ENCODE assay signal across 13 cellular contexts in the genomic region with DNA sequence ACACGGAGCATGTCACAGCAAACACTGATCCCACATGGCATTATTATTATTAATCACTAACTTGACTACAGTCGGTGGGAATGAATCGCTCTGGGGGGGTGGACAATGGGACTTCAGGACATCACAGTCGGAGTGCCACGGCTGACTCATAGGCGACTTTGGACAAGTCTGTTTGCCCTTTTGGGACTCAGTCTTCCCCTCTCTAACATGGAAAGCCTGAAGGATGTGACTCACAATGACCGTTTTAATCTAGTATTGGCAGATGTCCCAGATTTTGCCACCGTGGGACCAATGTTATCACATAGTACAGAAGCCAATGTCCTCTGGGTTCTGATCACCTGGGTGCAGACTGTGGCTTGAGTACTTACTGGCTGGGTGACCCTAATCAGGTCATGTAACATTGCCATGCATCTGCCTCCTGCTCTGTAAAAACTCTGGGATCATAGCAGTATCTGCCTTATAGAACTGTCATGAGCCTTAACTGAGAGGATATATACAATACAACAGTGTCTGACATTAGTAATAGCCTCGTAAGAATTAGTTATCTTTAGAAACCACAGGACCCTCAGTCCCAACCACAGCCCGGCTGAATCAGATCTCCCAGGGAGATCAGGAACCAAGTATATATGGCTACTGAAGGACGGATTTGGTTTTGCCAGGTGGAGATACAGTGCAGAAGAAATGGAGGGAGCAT.
DNase-seq lines count a peak whose midpoint lies in the region; ATAC-seq, FAIRE-seq and TF ChIP-seq lines count a peak whose summit lies in the region.
"Had no signal": no experiment of that assay in that cellular context is flagged by ENCODE, and none has a peak within 500 bp of the region (broad histone marks: within the 10 kb centered on the region; RNA-seq: fewer than 3 reads in every experiment).

No MANE protein-coding gene starts in this region.

- peak overlapping the region; percentile 71 for H3K4me2 ChIP-seq in BLaER1
- peak overlapping the region; percentile 34 for H3K4me2 ChIP-seq in keratinocyte (ENCODE audit: control insufficient read depth, extremely low read depth, insufficient read depth, low read depth, low read length)

- ATAC-seq in SK-N-SH treated with all-trans-retinoic acid at 6 μM for 48 hours = peak; percentile 37; the same call in 2 of the 3 replicates
- no peak for ATAC-seq in natural killer cell
- ATAC-seq in activated T-cell treated with anti-CD3 and anti-CD28 coated beads, Interleukin-2, amount 50 U/mL, for 72 hours (replicated peaks in 1 of 2) = no peak
- ATAC-seq in GM18907 (IDR thresholded peaks at IDR 0.05; ENCODE audit: unreplicated experiment) = no peak

- H2AFZ ChIP-seq in keratinocyte (ENCODE audit: control insufficient read depth, low read length) = no peak overlapping the region

- no peak overlapping the region for H3K9ac ChIP-seq in BLaER1
- no peak overlapping the region for H3K9ac ChIP-seq in keratinocyte (ENCODE audit: control insufficient read depth, extremely low read depth, insufficient read depth, low read length)

- no peaks in the 10 kb centered on the region for H3K79me2 ChIP-seq in keratinocyte (ENCODE audit: control insufficient read depth, insufficient read depth, low read length)

- H3K36me3 Mint-ChIP-seq in natural killer cell = no peaks in the 10 kb centered on the region
- H3K36me3 Mint-ChIP-seq in activated T-cell treated with anti-CD3 and anti-CD28 coated beads, Interleukin-2, amount 50 U/mL, for 72 hours (ENCODE audit: insufficient read depth in 2 of 2) = no peaks in the 10 kb centered on the region
- H3K36me3 Mint-ChIP-seq: CD14-positive monocyte had no signal

- no peaks in the 10 kb centered on the region for H4K20me1 ChIP-seq in BLaER1
- H4K20me1 ChIP-seq in keratinocyte (ENCODE audit: control insufficient read depth, extremely low read depth, insufficient read depth, low read length) = no peaks in the 10 kb centered on the region

- TF ChIP-seq CTCF in keratinocyte (optimal IDR thresholded peaks at IDR 0.05 in 1 of 3, IDR thresholded peaks at IDR 0.05 in 1 of 3, conservative IDR thresholded peaks at IDR 0.05 in 1 of 3; ENCODE audit: extremely low read depth in 1 of 3, insufficient read depth in 2 of 3, low read length in 3 of 3) (no peak), natural killer cell (IDR thresholded peaks at IDR 0.05) (no peak)

- peaks cover 58% of the 10 kb centered on the region for H3K4me1 ChIP-seq in BLaER1
- H3K4me1 ChIP-seq in keratinocyte (ENCODE audit: control insufficient read depth, extremely low read depth, insufficient read depth, low read length) = peaks cover 67% of the 10 kb centered on the region

- H3K4me3 Mint-ChIP-seq in natural killer cell = no peak overlapping the region
- no peak overlapping the region for H3K4me3 Mint-ChIP-seq in activated T-cell treated with anti-CD3 and anti-CD28 coated beads, Interleukin-2, amount 50 U/mL, for 72 hours
- H3K4me3 Mint-ChIP-seq: CD14-positive monocyte had no signal

- dilution Hi-C loops in keratinocyte (cut with MboI; ENCODE audit: extremely low pct_ligation_motif_present, low sequenced_read_pairs) = no loop called here

- H3K9me3 ChIP-seq in BLaER1 = no peaks in the 10 kb centered on the region
- no peaks in the 10 kb centered on the region for H3K9me3 ChIP-seq in keratinocyte (ENCODE audit: control insufficient read depth, low read depth, low read length)
- H3K9me3 ChIP-seq: ovary had no signal

- peak; percentile 91 for FAIRE-seq in keratinocyte (lab: Jason Lieb, UNC)

- H3K27me3 Mint-ChIP-seq in natural killer cell (ENCODE audit: low read depth in 2 of 2) = peaks cover 8 to 29% of the 10 kb centered on the region in 2 donors
- H3K27me3 Mint-ChIP-seq in activated T-cell treated with anti-CD3 and anti-CD28 coated beads, Interleukin-2, amount 50 U/mL, for 72 hours (ENCODE audit: low read depth) = no peaks in the 10 kb centered on the region

- no peaks in the 10 kb centered on the region for H3K9me1 ChIP-seq in keratinocyte (ENCODE audit: control insufficient read depth, extremely low read depth, insufficient read depth, low read length)

- DNase-seq in HPDE6-E6E7 (ENCODE audit: extremely low spot score) (peak; percentile 44), keratinocyte (ENCODE audit: low read depth, low spot score) (peak; percentile 94), natural killer cell (no peak), NCI-H146 (lab: John Stamatoyannopoulos, UW) (no peak)
- no peak for DNase-seq in activated T-cell treated with anti-CD3 and anti-CD28 coated beads, Interleukin-2, amount 50 U/mL, for 72 hours
- DNase-seq: anterior cingulate cortex; NCI-H446; ovary; stimulated activated CD4-positive, alpha-beta T cell treated with anti-CD3 and anti-CD28 coated beads, Interleukin-1b, Interleukin-23, amount 100 ng/mL, for 48 hours had no signal

- no peaks in the 10 kb centered on the region for H3K36me3 ChIP-seq in BLaER1
- H3K36me3 ChIP-seq in keratinocyte (ENCODE audit: control insufficient read depth in 2 of 2, extremely low read depth in 1 of 2, insufficient read depth in 2 of 2, low read length in 2 of 2) = no peaks in the 10 kb centered on the region
- H3K36me3 ChIP-seq: ovary had no signal

- H3K27me3 ChIP-seq in BLaER1 (no peaks in the 10 kb centered on the region), keratinocyte (ENCODE audit: control insufficient read depth, extremely low read depth, insufficient read depth, low read length) (peaks cover 3% of the 10 kb centered on the region)
- H3K27me3 ChIP-seq: ovary had no signal

- intact Hi-C loops in natural killer cell (cut with micrococcal nuclease) = no loop called here

- no peaks in the 10 kb centered on the region for H3K9me3 Mint-ChIP-seq in natural killer cell
- peaks cover 0 to 1% of the 10 kb centered on the region in 2 donors for H3K9me3 Mint-ChIP-seq in activated T-cell treated with anti-CD3 and anti-CD28 coated beads, Interleukin-2, amount 50 U/mL, for 72 hours

- peaks cover 5 to 6% of the 10 kb centered on the region in 2 donors for H3K4me1 Mint-ChIP-seq in natural killer cell
- peaks cover 17% of the 10 kb centered on the region for H3K4me1 Mint-ChIP-seq in activated T-cell treated with anti-CD3 and anti-CD28 coated beads, Interleukin-2, amount 50 U/mL, for 72 hours (ENCODE audit: low read depth)
- H3K4me1 Mint-ChIP-seq: CD14-positive monocyte had no signal

- H3K4me3 ChIP-seq in BLaER1 (no peak overlapping the region), keratinocyte (ENCODE audit: control insufficient read depth in 2 of 3, extremely low read depth in 1 of 3, insufficient read depth in 2 of 3, low read depth in 1 of 3, low read length in 3 of 3) (no peak overlapping the region)
- H3K4me3 ChIP-seq: ovary had no signal

- no peak overlapping the region for H3K27ac Mint-ChIP-seq in natural killer cell
- H3K27ac Mint-ChIP-seq in activated T-cell treated with anti-CD3 and anti-CD28 coated beads, Interleukin-2, amount 50 U/mL, for 72 hours = no peak overlapping the region
- H3K27ac Mint-ChIP-seq: CD14-positive monocyte had no signal

- no peak overlapping the region for H3K27ac ChIP-seq in BLaER1
- H3K27ac ChIP-seq in keratinocyte (ENCODE audit: control insufficient read depth, insufficient read depth, low read length) = peak overlapping the region; percentile 34
- H3K27ac ChIP-seq: ovary had no signal

TF ChIP-seq in SK-N-SH treated with all-trans-retinoic acid at 6 μM for 48 hours, 23 proteins besides CTCF, POLR2A, EP300 and RAD21 (continues in another document):
- TF ChIP-seq ZFP3 (CRISPR knock-in tag; IDR thresholded peaks at IDR 0.05) (no peak), ZNF8 (CRISPR knock-in tag; IDR thresholded peaks at IDR 0.05) (no peak), PPARA (CRISPR knock-in tag; IDR thresholded peaks at IDR 0.05; ENCODE audit: borderline replicate concordance) (no peak), RARB (CRISPR knock-in tag; IDR thresholded peaks at IDR 0.05) (no peak), ZNF565 (CRISPR knock-in tag; conservative IDR thresholded peaks at IDR 0.05; ENCODE audit: low read depth) (no peak), ZC3H10 (CRISPR knock-in tag; IDR thresholded peaks at IDR 0.05) (no peak), BACH2 (CRISPR knock-in tag; IDR thresholded peaks at IDR 0.05; ENCODE audit: borderline replicate concordance) (no peak), ARNTL (CRISPR knock-in tag; IDR thresholded peaks at IDR 0.05; ENCODE audit: borderline replicate concordance, low read depth) (no peak)
- TF ChIP-seq, protein P1, sequence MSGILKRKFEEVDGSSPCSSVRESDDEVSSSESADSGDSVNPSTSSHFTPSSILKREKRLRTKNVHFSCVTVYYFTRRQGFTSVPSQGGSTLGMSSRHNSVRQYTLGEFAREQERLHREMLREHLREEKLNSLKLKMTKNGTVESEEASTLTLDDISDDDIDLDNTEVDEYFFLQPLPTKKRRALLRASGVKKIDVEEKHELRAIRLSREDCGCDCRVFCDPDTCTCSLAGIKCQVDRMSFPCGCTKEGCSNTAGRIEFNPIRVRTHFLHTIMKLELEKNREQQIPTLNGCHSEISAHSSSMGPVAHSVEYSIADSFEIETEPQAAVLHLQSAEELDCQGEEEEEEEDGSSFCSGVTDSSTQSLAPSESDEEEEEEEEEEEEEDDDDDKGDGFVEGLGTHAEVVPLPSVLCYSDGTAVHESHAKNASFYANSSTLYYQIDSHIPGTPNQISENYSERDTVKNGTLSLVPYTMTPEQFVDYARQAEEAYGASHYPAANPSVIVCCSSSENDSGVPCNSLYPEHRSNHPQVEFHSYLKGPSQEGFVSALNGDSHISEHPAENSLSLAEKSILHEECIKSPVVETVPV (CRISPR knock-in tag; IDR thresholded peaks at IDR 0.05) = no peak
- TF ChIP-seq, protein P2, sequence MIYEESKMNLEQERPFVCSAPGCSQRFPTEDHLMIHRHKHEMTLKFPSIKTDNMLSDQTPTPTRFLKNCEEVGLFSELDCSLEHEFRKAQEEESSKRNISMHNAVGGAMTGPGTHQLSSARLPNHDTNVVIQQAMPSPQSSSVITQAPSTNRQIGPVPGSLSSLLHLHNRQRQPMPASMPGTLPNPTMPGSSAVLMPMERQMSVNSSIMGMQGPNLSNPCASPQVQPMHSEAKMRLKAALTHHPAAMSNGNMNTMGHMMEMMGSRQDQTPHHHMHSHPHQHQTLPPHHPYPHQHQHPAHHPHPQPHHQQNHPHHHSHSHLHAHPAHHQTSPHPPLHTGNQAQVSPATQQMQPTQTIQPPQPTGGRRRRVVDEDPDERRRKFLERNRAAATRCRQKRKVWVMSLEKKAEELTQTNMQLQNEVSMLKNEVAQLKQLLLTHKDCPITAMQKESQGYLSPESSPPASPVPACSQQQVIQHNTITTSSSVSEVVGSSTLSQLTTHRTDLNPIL (CRISPR knock-in tag; IDR thresholded peaks at IDR 0.05; ENCODE audit: low read depth) = no peak

Comparison
In these comparisons a context has a peak if more than half of its experiments do, and no peak if none do; other contexts are left out.
1. DNase-seq: peak in HPDE6-E6E7 (single experiment) and keratinocyte (single experiment); none in natural killer cell (single experiment), activated T-cell treated with anti-CD3 and anti-CD28 coated beads, Interleukin-2, amount 50 U/mL, for 72 hours (0 of 2) and NCI-H146 (single experiment).